ENCODE assay signal across 9 cellular contexts in genomic region chr11:19511413-19512183, GRCh38.
DNase-seq lines count a peak whose midpoint lies in the region; ATAC-seq and TF ChIP-seq lines count a peak whose summit lies in the region.
"Had no signal": no experiment of that assay in that cellular context is flagged by ENCODE, and none has a peak within 500 bp of the region (broad histone marks: within the 10 kb centered on the region; RNA-seq: fewer than 3 reads in every experiment).

No MANE protein-coding gene starts in this region.

- DNase-seq in G401 (ENCODE audit: low spot score) (peak; percentile 17), NCI-H774 (lab: John Stamatoyannopoulos, UW) (peak; percentile 29), fibroblast of villous mesenchyme (ENCODE audit: low read depth) (peak; percentile 88), putamen (ENCODE audit: low spot score) (peak; percentile 77), GM23338 (ENCODE audit: low spot score) (no peak)
- DNase-seq: NCI-H187 had no signal

- ATAC-seq in HG02973 (IDR thresholded peaks at IDR 0.05; ENCODE audit: unreplicated experiment), result no peak
- ATAC-seq in HG02678 (IDR thresholded peaks at IDR 0.05; ENCODE audit: unreplicated experiment), result no peak
- ATAC-seq in HG03097 (IDR thresholded peaks at IDR 0.05; ENCODE audit: low FRiP score, unreplicated experiment), result no peak
- no peak for ATAC-seq in GM23338

- no peak overlapping the region for H3K4me2 ChIP-seq in GM23338

- H3K36me3 Mint-ChIP-seq in GM23338 (ENCODE audit: low read depth), result no peaks in the 10 kb centered on the region

- H3F3A ChIP-seq in GM23338 (replicated peaks; ENCODE audit: low read depth), result no peaks in the 10 kb centered on the region

- TF ChIP-seq CTCF in fibroblast of villous mesenchyme (IDR thresholded peaks at IDR 0.05; ENCODE audit: insufficient read depth, low read depth, low read length), result no peak
- no peak for TF ChIP-seq CTCF in GM23338 (conservative IDR thresholded peaks at IDR 0.05; ENCODE audit: low read depth in 2 of 2)

- H3K9me3 Mint-ChIP-seq in GM23338, result no peaks in the 10 kb centered on the region

- peaks cover 2% of the 10 kb centered on the region for H3K27me3 Mint-ChIP-seq in GM23338 (ENCODE audit: insufficient read depth, low read depth, poor library complexity)

- no peaks in the 10 kb centered on the region for H3K9me2 ChIP-seq in GM23338 (ENCODE audit: insufficient read depth)

- H3K27ac ChIP-seq in GM23338 (ENCODE audit: low read depth), result no peak overlapping the region

- H4K20me1 ChIP-seq in GM23338 (replicated peaks; ENCODE audit: insufficient read depth), result no peaks in the 10 kb centered on the region

- H3K4me1 Mint-ChIP-seq in GM23338, result no peaks in the 10 kb centered on the region

- no peaks in the 10 kb centered on the region for H3K27me3 ChIP-seq in GM23338 (ENCODE audit: insufficient read depth)

- no peak overlapping the region for H2AFZ ChIP-seq in GM23338

- H3K79me2 ChIP-seq in GM23338 (replicated peaks; ENCODE audit: insufficient read depth), result no peaks in the 10 kb centered on the region

- H3K36me3 ChIP-seq in GM23338 (ENCODE audit: insufficient read depth), result no peaks in the 10 kb centered on the region

- H3K4me3 Mint-ChIP-seq in GM23338, result no peak overlapping the region

- no peak overlapping the region for H3K4me3 ChIP-seq in fibroblast of villous mesenchyme (ENCODE audit: low read depth, low read length)
- H3K4me3 ChIP-seq in GM23338, result no peak overlapping the region

- in situ Hi-C loops in G401 (cut with HindIII; ENCODE audit: low sequenced_read_pairs), result no loop called here

- H3K27ac Mint-ChIP-seq in GM23338, result no peak overlapping the region

- H3K4me1 ChIP-seq in GM23338 (ENCODE audit: insufficient read depth), result no peaks in the 10 kb centered on the region

TF ChIP-seq in GM23338, 12 proteins besides CTCF, POLR2A, EP300 and RAD21:
- TF ChIP-seq EZH2 (IDR thresholded peaks at IDR 0.05; ENCODE audit: low read depth, unreplicated experiment), result no peak
- TF ChIP-seq ZNF331 (CRISPR knock-in tag; IDR thresholded peaks at IDR 0.05; ENCODE audit: low read depth), result no peak
- no peak for TF ChIP-seq REST (IDR thresholded peaks at IDR 0.05; ENCODE audit: unreplicated experiment)
- TF ChIP-seq ETS1 (IDR thresholded peaks at IDR 0.05), result no peak
- TF ChIP-seq POLR2AphosphoS5 (IDR thresholded peaks at IDR 0.05; ENCODE audit: low read depth), result no peak
- TF ChIP-seq CREB1 (CRISPR knock-in tag; IDR thresholded peaks at IDR 0.05; ENCODE audit: low read depth), result no peak
- TF ChIP-seq NANOG (IDR thresholded peaks at IDR 0.05; ENCODE audit: borderline replicate concordance), result no peak
- no peak for TF ChIP-seq EZH2phosphoT487 (IDR thresholded peaks at IDR 0.05; ENCODE audit: unreplicated experiment)
- TF ChIP-seq JUNB (IDR thresholded peaks at IDR 0.05; ENCODE audit: unreplicated experiment), result no peak
- TF ChIP-seq ZNF114 (CRISPR knock-in tag; IDR thresholded peaks at IDR 0.05), result no peak
- no peak for TF ChIP-seq STAT1 (IDR thresholded peaks at IDR 0.05; ENCODE audit: unreplicated experiment)
- no peak for TF ChIP-seq ZNF462 (CRISPR knock-in tag; IDR thresholded peaks at IDR 0.05)
